In the genomic region with DNA sequence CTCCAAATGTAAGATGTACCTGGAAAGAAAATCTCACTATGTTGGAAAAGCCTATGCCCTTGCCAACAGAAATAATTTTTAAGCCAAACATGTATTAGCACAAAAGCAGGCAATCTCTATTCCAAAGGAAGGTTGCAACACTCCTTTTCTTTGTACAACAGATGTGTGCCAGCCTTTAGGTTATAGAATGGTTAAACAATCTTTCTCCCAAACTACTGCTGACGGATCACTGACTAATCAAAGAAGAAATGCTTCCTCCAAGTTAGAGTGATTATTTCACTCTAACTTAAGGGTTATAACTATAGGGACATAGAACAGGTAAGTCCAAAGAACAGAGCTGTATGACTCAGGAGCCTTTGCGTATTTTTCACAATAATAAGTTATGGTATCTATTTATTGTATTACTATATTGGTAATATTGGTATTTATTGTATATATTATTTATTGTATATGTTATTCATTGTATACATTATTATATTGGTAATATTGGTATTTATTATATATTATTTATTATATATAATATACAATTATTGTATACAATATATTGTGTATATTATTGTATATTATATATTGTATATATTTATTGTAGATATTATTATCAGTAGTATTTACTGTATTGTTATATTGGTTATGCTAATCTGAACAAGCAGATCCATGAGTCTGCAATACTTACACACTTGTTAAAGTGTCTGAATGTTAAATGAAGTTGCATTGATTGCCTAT, we compare ENCODE assay signal across 22 cellular contexts. TPM values are rescaled to one million over a fixed set of nuclear protein-coding genes. Genes with fewer than 3 reads are reported as not detected.
DNase-seq lines count a peak whose midpoint lies in the region; ATAC-seq and TF ChIP-seq lines count a peak whose summit lies in the region.
"Had no signal": no experiment of that assay in that cellular context is flagged by ENCODE, and none has a peak within 500 bp of the region (broad histone marks: within the 10 kb centered on the region; RNA-seq: fewer than 3 reads in every experiment).

No MANE protein-coding gene starts in this region.

- TF ChIP-seq CTCF in mammary epithelial cell (conservative IDR thresholded peaks at IDR 0.05 in 1 of 2, IDR thresholded peaks at IDR 0.05 in 1 of 2; ENCODE audit: extremely low read depth in 1 of 2, insufficient read depth in 1 of 2, low read depth in 1 of 2, low read length in 2 of 2), result no peak
- no peak for TF ChIP-seq CTCF in fibroblast of mammary gland (conservative IDR thresholded peaks at IDR 0.05; ENCODE audit: control insufficient read depth, insufficient read depth, low read depth, low read length)
- no peak for TF ChIP-seq CTCF in left lung (IDR thresholded peaks at IDR 0.05)
- TF ChIP-seq CTCF in GM23338 (conservative IDR thresholded peaks at IDR 0.05; ENCODE audit: low read depth in 2 of 2), result no peak
- TF ChIP-seq CTCF in smooth muscle cell (IDR thresholded peaks at IDR 0.05; ENCODE audit: borderline replicate concordance, insufficient read depth, poor library complexity, severe bottlenecking), result no peak

- H3K27ac ChIP-seq in mammary epithelial cell (ENCODE audit: insufficient read depth, low read depth, low read length) (no peak overlapping the region), left lung (no peak overlapping the region), GM23338 (ENCODE audit: low read depth) (no peak overlapping the region), smooth muscle cell (ENCODE audit: low read depth) (no peak overlapping the region)
- H3K27ac ChIP-seq: KMS-11 had no signal

- CTCF ChIA-PET in mammary epithelial cell (lab: Charles Lee; ENCODE audit: low non-redundant PET), result no interaction called here

- H3K79me2 ChIP-seq in mammary epithelial cell (ENCODE audit: insufficient read depth, low read length) (no peaks in the 10 kb centered on the region), GM23338 (replicated peaks; ENCODE audit: insufficient read depth) (no peaks in the 10 kb centered on the region), smooth muscle cell (ENCODE audit: low read depth) (no peaks in the 10 kb centered on the region)

- dilution Hi-C loops in mammary epithelial cell (cut with HindIII; ENCODE audit: low sequenced_read_pairs), result loop anchor here (5.0 kb wide), 1 partner anchor 66 kb away; no protein-coding TSS in a partner anchor

- H3K4me2 ChIP-seq in mammary epithelial cell (ENCODE audit: insufficient read depth, low read depth, low read length) (no peak overlapping the region), GM23338 (no peak overlapping the region), smooth muscle cell (no peak overlapping the region)
- H3K4me2 ChIP-seq: KMS-11 had no signal

- 47% methylated on average over 2 of the region's 2 CpGs for WGBS in mammary epithelial cell (ENCODE audit: low coverage, missing lambda C conversion rate)
- WGBS in smooth muscle cell (ENCODE audit: low lambda C conversion rate), result 93% methylated on average over 2 of the region's 2 CpGs

- H3K36me3 Mint-ChIP-seq in GM23338 (ENCODE audit: low read depth), result no peaks in the 10 kb centered on the region
- H3K36me3 Mint-ChIP-seq: CD4-positive, CD25-positive, alpha-beta regulatory T cell had no signal

- H3K27ac Mint-ChIP-seq in GM23338, result no peak overlapping the region; the same call in 1 of the 2 replicates
- H3K27ac Mint-ChIP-seq: CD4-positive, CD25-positive, alpha-beta regulatory T cell had no signal

- no peaks in the 10 kb centered on the region for H3K9me2 ChIP-seq in GM23338 (ENCODE audit: insufficient read depth)

- no peaks in the 10 kb centered on the region for H3F3A ChIP-seq in GM23338 (replicated peaks; ENCODE audit: low read depth)
- H3F3A ChIP-seq in smooth muscle cell (ENCODE audit: low read depth), result no peaks in the 10 kb centered on the region

- no peaks in the 10 kb centered on the region for H3K9me3 Mint-ChIP-seq in GM23338

- in situ Hi-C loops in mammary epithelial cell (cut with MboI; ENCODE audit: low sequenced_read_pairs in 2 of 2), result no loop called here

- no peak overlapping the region for H3K9ac ChIP-seq in mammary epithelial cell (ENCODE audit: insufficient read depth, low read length)
- no peak overlapping the region for H3K9ac ChIP-seq in smooth muscle cell (ENCODE audit: low read depth)
- H3K9ac ChIP-seq: KMS-11 had no signal

- peaks cover 2% of the 10 kb centered on the region for H3K27me3 Mint-ChIP-seq in GM23338 (ENCODE audit: insufficient read depth, low read depth, poor library complexity)

- no peaks in the 10 kb centered on the region for H3K36me3 ChIP-seq in mammary epithelial cell (ENCODE audit: insufficient read depth, low read length)
- no peaks in the 10 kb centered on the region for H3K36me3 ChIP-seq in left lung
- no peaks in the 10 kb centered on the region for H3K36me3 ChIP-seq in GM23338 (ENCODE audit: insufficient read depth)
- H3K36me3 ChIP-seq in smooth muscle cell (ENCODE audit: low read depth), result no peaks in the 10 kb centered on the region

- no peaks in the 10 kb centered on the region for H3K27me3 ChIP-seq in mammary epithelial cell (ENCODE audit: insufficient read depth, low read length)
- H3K27me3 ChIP-seq in left lung, result no peaks in the 10 kb centered on the region
- H3K27me3 ChIP-seq in GM23338 (ENCODE audit: insufficient read depth), result no peaks in the 10 kb centered on the region
- no peaks in the 10 kb centered on the region for H3K27me3 ChIP-seq in smooth muscle cell (ENCODE audit: low read depth)

- intact Hi-C loops in mammary epithelial cell (cut with micrococcal nuclease), result no loop called here
- intact Hi-C loops in left lung (cut with DNase I), result no loop called here

- no TSS peak for BruUV-seq in mammary epithelial cell (replicated peaks; lab: Mats Ljungman, UMichigan)

- H3K4me3 Mint-ChIP-seq in GM23338, result no peak overlapping the region
- H3K4me3 Mint-ChIP-seq: CD4-positive, CD25-positive, alpha-beta regulatory T cell had no signal

- no peak for ATAC-seq in left lung
- no peak for ATAC-seq in GM23338
- ATAC-seq: HCT116 had no signal

- H3K9me3 ChIP-seq in mammary epithelial cell (replicated peaks; ENCODE audit: insufficient read depth, low read length) (no peaks in the 10 kb centered on the region), left lung (no peaks in the 10 kb centered on the region), smooth muscle cell (replicated peaks; ENCODE audit: low read depth) (no peaks in the 10 kb centered on the region)
- H3K9me3 ChIP-seq: Caco-2 had no signal

- H3K4me3 ChIP-seq in mammary epithelial cell (replicated peaks in 1 of 3; ENCODE audit: insufficient read depth in 1 of 3, low read depth in 2 of 3, low read length in 3 of 3) (no peak overlapping the region), fibroblast of mammary gland (ENCODE audit: control insufficient read depth, low read depth, low read length) (no peak overlapping the region), left lung (no peak overlapping the region), GM23338 (no peak overlapping the region), smooth muscle cell (no peak overlapping the region)

- peak; percentile 12 for DNase-seq in HPDE6-E6E7 (ENCODE audit: extremely low spot score)
- peak; percentile 4 for DNase-seq in mammary epithelial cell
- peak; percentile 5 for DNase-seq in fibroblast of mammary gland (ENCODE audit: low read depth)
- DNase-seq in left lung, result no peak
- DNase-seq in DMS114 treated with DMSO at 0.1 percent for 48 hours (lab: John Stamatoyannopoulos, UW; ENCODE audit: unreplicated experiment), result no peak
- DNase-seq in GM23338 (ENCODE audit: low spot score), result no peak
- no peak for DNase-seq in smooth muscle cell (lab: John Stamatoyannopoulos, UW; ENCODE audit: unreplicated experiment)
- DNase-seq: Caco-2; CD4-positive, CD25-positive, alpha-beta regulatory T cell; DMS 273 treated with DMSO at 0.1 percent for 48 hours; DND-41; GOT3; IMR-90; NCI-H1105; NCI-H146; NCI-H2029; NCI-H2227 treated with DMSO at 0.1 percent for 48 hours; NCI-H510A; NCI-H774; Right ventricle myocardium superior had no signal

- H2AFZ ChIP-seq in mammary epithelial cell (ENCODE audit: low read depth, low read length), result no peak overlapping the region
- H2AFZ ChIP-seq in GM23338, result no peak overlapping the region
- no peak overlapping the region for H2AFZ ChIP-seq in smooth muscle cell (ENCODE audit: low read depth)

- H3K4me1 Mint-ChIP-seq in GM23338, result peaks cover 5% of the 10 kb centered on the region; the same call in 2 of the 3 replicates

- no peaks in the 10 kb centered on the region for H3K4me1 ChIP-seq in mammary epithelial cell (ENCODE audit: insufficient read depth, low read length)
- H3K4me1 ChIP-seq in left lung, result no peaks in the 10 kb centered on the region
- H3K4me1 ChIP-seq in GM23338 (ENCODE audit: insufficient read depth), result no peaks in the 10 kb centered on the region
- no peaks in the 10 kb centered on the region for H3K4me1 ChIP-seq in smooth muscle cell (ENCODE audit: low read depth)
- H3K4me1 ChIP-seq: Caco-2 had no signal

- H4K20me1 ChIP-seq in mammary epithelial cell (ENCODE audit: insufficient read depth, low read length), result no peaks in the 10 kb centered on the region
- H4K20me1 ChIP-seq in GM23338 (replicated peaks; ENCODE audit: insufficient read depth), result no peaks in the 10 kb centered on the region
- no peaks in the 10 kb centered on the region for H4K20me1 ChIP-seq in smooth muscle cell (ENCODE audit: low read depth)

TF ChIP-seq in GM23338, 12 proteins besides CTCF, POLR2A, EP300 and RAD21 (continues in another document):
- TF ChIP-seq ZNF331 (CRISPR knock-in tag; IDR thresholded peaks at IDR 0.05; ENCODE audit: low read depth) (no peak), NANOG (IDR thresholded peaks at IDR 0.05; ENCODE audit: borderline replicate concordance) (no peak), EZH2 (IDR thresholded peaks at IDR 0.05; ENCODE audit: low read depth, unreplicated experiment) (no peak)

RNA-seq across cellular contexts. Expression of a gene that starts 36.7 kb away (rescaled TPM):
- total RNA-seq in mammary epithelial cell (10 to 100 TPM; 28.9 to 38.5 TPM), left lung (10 to 100 TPM; 14.7 to 15.6 TPM), smooth muscle cell (11.3 and 16.0 TPM in 2 replicates)
- polyA plus RNA-seq in mammary epithelial cell (6.5 TPM), GM23338 (2016; fragmentation: Nextera tagmentation; extraction: Ambion mirVana) (2.6 and 3.4 TPM in 2 replicates), smooth muscle cell (2.2 TPM in 2 replicates)
- polyA minus RNA-seq in mammary epithelial cell, result 5.4 TPM
- 3.1 and 12.2 TPM in 2 replicates for total RNA-seq in GM23338 (2014; rRNA removed; shearing (Covaris generic))

RNA-seq across cellular contexts. Expression of a gene that starts 50.8 kb away (rescaled TPM):
- total RNA-seq in mammary epithelial cell (1 to 10 TPM; 1.7 to 2.2 TPM), left lung (10 to 100 TPM in 1 of 2 donors, 1 to 10 TPM in 1; 7.2 to 10.9 TPM), smooth muscle cell (8.1 and 8.2 TPM in 2 replicates)
- polyA plus RNA-seq in mammary epithelial cell (1.4 TPM), GM23338 (2016; fragmentation: Nextera tagmentation; extraction: Ambion mirVana) (31.1 and 33.2 TPM in 2 replicates), smooth muscle cell (3.8 and 5.0 TPM in 2 replicates)
- polyA minus RNA-seq in mammary epithelial cell, result 2.9 TPM
- total RNA-seq in GM23338 (2014; rRNA removed; shearing (Covaris generic)), result 26.3 and 27.0 TPM in 2 replicates

Comparison
In these comparisons a context has a peak if more than half of its experiments do, and no peak if none do; other contexts are left out.
1. DNase-seq: peak in HPDE6-E6E7 (single experiment), mammary epithelial cell (single experiment) and fibroblast of mammary gland (single experiment); none in left lung (0 of 2), DMS114 treated with DMSO at 0.1 percent for 48 hours (single experiment), GM23338 (single experiment) and smooth muscle cell (single experiment).